ENCODE assay signal across 29 cellular contexts in genomic region chr11:68565768-68566167, GRCh38.
DNase-seq lines count a peak whose midpoint lies in the region; ATAC-seq and TF ChIP-seq lines count a peak whose summit lies in the region.
"Had no signal": no experiment of that assay in that cellular context is flagged by ENCODE, and none has a peak within 500 bp of the region (broad histone marks: within the 10 kb centered on the region; RNA-seq: fewer than 3 reads in every experiment).

No MANE protein-coding gene starts in this region.

- H3K27me3 Mint-ChIP-seq in activated T-cell treated with anti-CD3 and anti-CD28 coated beads, Interleukin-2, amount 50 U/mL, for 24 hours, result no peaks in the 10 kb centered on the region
- H3K27me3 Mint-ChIP-seq in activated T-cell treated with anti-CD3 and anti-CD28 coated beads, Interleukin-2, amount 50 U/mL, for 4 hours (ENCODE audit: low read depth), result no peaks in the 10 kb centered on the region
- no peaks in the 10 kb centered on the region for H3K27me3 Mint-ChIP-seq in CD8-positive, alpha-beta T cell (ENCODE audit: low read depth)
- H3K27me3 Mint-ChIP-seq: CD4-positive, alpha-beta memory T cell; dendritic cell treated with granulocyte-macrophage colony-stimulating factor and Interleukin-4, amounts not matched to agents 40 ng/mL and 50 ng/mL, for 4 days; naive B cell; stimulated activated naive CD8-positive, alpha-beta T cell treated with anti-CD3 and anti-CD28 coated beads, Interleukin-15, Interleukin-2, amounts not matched to agents 100 ng/mL and 50 ng/mL, for 24 hours had no signal

- H3K36me3 ChIP-seq in CD8-positive, alpha-beta T cell (ENCODE audit: insufficient read depth, low read length), result peaks cover 34% of the 10 kb centered on the region
- H3K36me3 ChIP-seq in heart right ventricle (peaks cover 0 to 100% (median 35%) of the 10 kb centered on the region in 9 donors), psoas muscle (ENCODE audit: insufficient read depth in 1 of 2, low read depth in 1 of 2) (peaks cover 3 to 76% of the 10 kb centered on the region in 2 donors)

- POLR2A ChIA-PET in CD8-positive, alpha-beta T cell (lab: Charles Lee), result no interaction called here

- H3K4me3 ChIP-seq in CD8-positive, alpha-beta T cell (ENCODE audit: low read depth, low read length), result no peak overlapping the region
- H3K4me3 ChIP-seq in heart right ventricle (no peak overlapping the region), psoas muscle (no peak overlapping the region)
- H3K4me3 ChIP-seq: A549, K562, Peyer's patch, skin epidermis, vagina had no signal

- H3K4me1 Mint-ChIP-seq in activated T-cell treated with anti-CD3 and anti-CD28 coated beads, Interleukin-2, amount 50 U/mL, for 24 hours (ENCODE audit: low read depth), result peaks cover 40% of the 10 kb centered on the region
- peaks cover 20% of the 10 kb centered on the region for H3K4me1 Mint-ChIP-seq in activated T-cell treated with anti-CD3 and anti-CD28 coated beads, Interleukin-2, amount 50 U/mL, for 4 hours (ENCODE audit: low read depth)
- H3K4me1 Mint-ChIP-seq in CD8-positive, alpha-beta T cell (ENCODE audit: low read depth), result peaks cover 31% of the 10 kb centered on the region
- H3K4me1 Mint-ChIP-seq: endodermal cell had no signal

- no peak overlapping the region for H3K27ac ChIP-seq in CD8-positive, alpha-beta T cell (ENCODE audit: low read depth, low read length)
- peak overlapping the region in 2 of 10 donors; percentile 22 to 26 for H3K27ac ChIP-seq in heart right ventricle
- H3K27ac ChIP-seq in psoas muscle, result peak overlapping the region; percentile 67
- H3K27ac ChIP-seq: A549, Peyer's patch, skin epidermis, vagina had no signal

- H3K27ac Mint-ChIP-seq in activated T-cell treated with anti-CD3 and anti-CD28 coated beads, Interleukin-2, amount 50 U/mL, for 24 hours, result peak overlapping the region; percentile 10
- peak overlapping the region; percentile 14 for H3K27ac Mint-ChIP-seq in CD8-positive, alpha-beta T cell
- H3K27ac Mint-ChIP-seq: activated T-helper 2 cell treated with anti-CD3 and anti-CD28 coated beads, Interferon-gamma antibody, Interleukin-2, Interleukin-4, amounts not matched to agents 10 μg/mL and 5 μg/mL and 100 μg/mL, durations not matched to agents 14 hours and 24 hours and 36 hours; HFFc6 had no signal

- H3K4me3 Mint-ChIP-seq in activated T-cell treated with anti-CD3 and anti-CD28 coated beads, Interleukin-2, amount 50 U/mL, for 24 hours, result no peak overlapping the region
- no peak overlapping the region for H3K4me3 Mint-ChIP-seq in activated T-cell treated with anti-CD3 and anti-CD28 coated beads, Interleukin-2, amount 50 U/mL, for 4 hours
- H3K4me3 Mint-ChIP-seq in CD8-positive, alpha-beta T cell, result no peak overlapping the region
- H3K4me3 Mint-ChIP-seq: dendritic cell treated with granulocyte-macrophage colony-stimulating factor and Interleukin-4, amounts not matched to agents 40 ng/mL and 50 ng/mL, for 4 days; endodermal cell; HFFc6; mesothelial cell of epicardium; naive B cell; stimulated activated naive CD8-positive, alpha-beta T cell treated with anti-CD3 and anti-CD28 coated beads, Interleukin-15, Interleukin-2, amounts not matched to agents 100 ng/mL and 50 ng/mL, for 24 hours had no signal

- no peak for ATAC-seq in activated T-cell treated with anti-CD3 and anti-CD28 coated beads, Interleukin-2, amount 50 U/mL, for 4 hours
- ATAC-seq in CD8-positive, alpha-beta T cell, result no peak
- ATAC-seq in heart right ventricle (peak in 6 of 8 donors; percentile 68 to 82 (median 78)), psoas muscle (peak; percentile 83 to 94 (median 90)), HG03521 (IDR thresholded peaks at IDR 0.05; ENCODE audit: unreplicated experiment) (no peak), HG03097 (IDR thresholded peaks at IDR 0.05; ENCODE audit: low FRiP score, unreplicated experiment) (no peak)
- ATAC-seq: esophagus mucosa, K562 had no signal

- no peaks in the 10 kb centered on the region for H3K9me3 ChIP-seq in CD8-positive, alpha-beta T cell (ENCODE audit: low read length)
- H3K9me3 ChIP-seq in heart right ventricle, result no peaks in the 10 kb centered on the region
- no peaks in the 10 kb centered on the region for H3K9me3 ChIP-seq in psoas muscle
- H3K9me3 ChIP-seq: A549, Peyer's patch, vagina had no signal

- no peaks in the 10 kb centered on the region for H3K9me3 Mint-ChIP-seq in activated T-cell treated with anti-CD3 and anti-CD28 coated beads, Interleukin-2, amount 50 U/mL, for 24 hours
- H3K9me3 Mint-ChIP-seq in activated T-cell treated with anti-CD3 and anti-CD28 coated beads, Interleukin-2, amount 50 U/mL, for 4 hours, result no peaks in the 10 kb centered on the region
- H3K9me3 Mint-ChIP-seq in CD8-positive, alpha-beta T cell, result no peaks in the 10 kb centered on the region
- H3K9me3 Mint-ChIP-seq: activated T-helper 2 cell treated with anti-CD3 and anti-CD28 coated beads, Interferon-gamma antibody, Interleukin-2, Interleukin-4, amounts not matched to agents 10 μg/mL and 5 μg/mL and 100 μg/mL, durations not matched to agents 14 hours and 24 hours and 36 hours; CD4-positive, alpha-beta memory T cell; dendritic cell treated with granulocyte-macrophage colony-stimulating factor and Interleukin-4, amounts not matched to agents 40 ng/mL and 50 ng/mL, for 4 days; endodermal cell; HFFc6; mesothelial cell of epicardium; naive B cell; stimulated activated naive CD8-positive, alpha-beta T cell treated with anti-CD3 and anti-CD28 coated beads, Interleukin-15, Interleukin-2, amounts not matched to agents 100 ng/mL and 50 ng/mL, for 24 hours had no signal

- CTCF ChIA-PET in CD8-positive, alpha-beta T cell (lab: Charles Lee), result no interaction called here

- TF ChIP-seq CTCF in CD8-positive, alpha-beta T cell (IDR thresholded peaks at IDR 0.05), result no peak
- no peak for TF ChIP-seq CTCF in heart right ventricle (IDR thresholded peaks at IDR 0.05)
- no peak for TF ChIP-seq CTCF in psoas muscle (IDR thresholded peaks at IDR 0.05)

- intact Hi-C loops in CD8-positive, alpha-beta T cell (cut with DNase I, micrococcal nuclease), result loop anchor here in 1 of 2 experiments (2.0 kb wide), 1 partner anchor 21 kb away; no protein-coding TSS in a partner anchor
- intact Hi-C loops in heart right ventricle (cut with DNase I), result no loop called here
- intact Hi-C loops in psoas muscle (cut with DNase I), result loop anchor here in 1 of 2 donors (5.0 kb wide), 1 partner anchor 33 kb away; no protein-coding TSS in a partner anchor

- DNase-seq in activated T-cell treated with anti-CD3 and anti-CD28 coated beads, Interleukin-2, amount 50 U/mL, for 24 hours, result no peak
- no peak for DNase-seq in activated T-cell treated with anti-CD3 and anti-CD28 coated beads, Interleukin-2, amount 50 U/mL, for 4 hours
- DNase-seq in CD8-positive, alpha-beta T cell, result no peak
- DNase-seq in heart right ventricle (no peak), psoas muscle (peak in 1 of 2 donors; percentile 76)
- no peak for DNase-seq in effector CD4-positive, alpha-beta T cell
- DNase-seq: CD4-positive, alpha-beta memory T cell; DMS153; endodermal cell; head of caudate nucleus; HFFc6; naive B cell; NCI-H1092 treated with DMSO at 0.1 percent for 48 hours; NCI-H187; NCI-H446 treated with DMSO at 0.1 percent for 48 hours; NCI-H82; Peyer's patch; SIG-M5 had no signal

- H3K27me3 ChIP-seq in CD8-positive, alpha-beta T cell (ENCODE audit: insufficient read depth, low read length), result no peaks in the 10 kb centered on the region
- no peaks in the 10 kb centered on the region for H3K27me3 ChIP-seq in heart right ventricle
- H3K27me3 ChIP-seq in psoas muscle (ENCODE audit: insufficient read depth in 3 of 3, low read length in 2 of 3), result no peaks in the 10 kb centered on the region
- H3K27me3 ChIP-seq: Peyer's patch, vagina had no signal

- 50 to 57% methylated on average over 5 of the region's 5 CpGs for WGBS in heart right ventricle, 2 donors
- 20 to 36% (median 29%) methylated on average over 5 of the region's 5 CpGs for WGBS in psoas muscle, 3 donors

- H3K4me1 ChIP-seq in CD8-positive, alpha-beta T cell (ENCODE audit: insufficient read depth, low read length), result peaks cover 9% of the 10 kb centered on the region
- peaks cover 0 to 16% (median 11%) of the 10 kb centered on the region in 9 donors for H3K4me1 ChIP-seq in heart right ventricle
- H3K4me1 ChIP-seq in psoas muscle, result peaks cover 39% of the 10 kb centered on the region
- H3K4me1 ChIP-seq: A549, Peyer's patch had no signal

- peaks cover 96% of the 10 kb centered on the region for H3K36me3 Mint-ChIP-seq in activated T-cell treated with anti-CD3 and anti-CD28 coated beads, Interleukin-2, amount 50 U/mL, for 24 hours (ENCODE audit: low read depth)
- peaks cover 50% of the 10 kb centered on the region for H3K36me3 Mint-ChIP-seq in activated T-cell treated with anti-CD3 and anti-CD28 coated beads, Interleukin-2, amount 50 U/mL, for 4 hours (ENCODE audit: insufficient read depth)
- peaks cover 83% of the 10 kb centered on the region for H3K36me3 Mint-ChIP-seq in CD8-positive, alpha-beta T cell

Comparison
In these comparisons a context has a peak if more than half of its experiments do, and no peak if none do; other contexts are left out.
1. ATAC-seq: peak in heart right ventricle (6 of 8) and psoas muscle (4 of 4); none in activated T-cell treated with anti-CD3 and anti-CD28 coated beads, Interleukin-2, amount 50 U/mL, for 4 hours (0 of 2), CD8-positive, alpha-beta T cell (single experiment), HG03521 (single experiment) and HG03097 (single experiment).